ENCODE assay signal across 10 cellular contexts in the genomic region with DNA sequence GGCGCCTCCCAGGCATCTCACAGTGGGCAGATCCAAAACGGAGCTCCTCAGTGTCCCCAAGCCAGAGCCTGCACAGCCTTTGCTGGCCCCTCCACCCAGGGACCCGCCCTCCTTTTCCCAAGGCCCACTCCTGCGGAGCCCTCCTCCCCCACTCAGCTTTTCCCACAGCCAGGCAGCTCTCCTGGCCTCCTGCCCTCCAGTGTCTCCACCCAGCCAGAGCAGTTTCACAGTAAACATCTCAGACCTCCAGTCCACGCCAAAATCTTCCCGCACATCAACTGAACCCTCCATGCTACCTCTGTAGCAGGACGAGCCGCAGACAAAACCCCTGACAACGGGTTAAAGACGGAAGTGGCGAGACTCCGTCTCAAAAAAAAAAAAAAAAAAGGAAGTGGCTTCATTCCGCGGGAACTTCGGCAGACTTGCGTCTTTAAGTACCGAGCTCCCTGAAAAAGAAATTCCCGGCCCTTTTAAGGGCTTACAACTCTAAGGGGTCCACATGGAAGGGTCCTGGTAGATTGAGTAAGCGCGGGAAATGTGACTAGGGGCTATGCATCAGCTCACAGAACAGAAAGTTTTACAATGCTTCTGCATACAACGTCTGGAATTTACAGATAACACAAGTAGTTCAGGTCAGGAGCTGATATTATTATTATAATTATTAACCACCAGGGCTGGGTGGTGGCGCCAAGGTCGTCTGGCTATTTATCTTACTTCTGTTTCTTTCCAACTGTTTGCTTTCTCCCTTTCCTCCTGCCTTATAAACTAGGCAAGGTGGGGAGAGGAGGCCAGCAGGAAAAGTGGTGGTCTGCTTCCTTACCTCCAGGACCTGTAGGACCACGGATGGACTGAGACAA. TPM values are rescaled to one million over a fixed set of nuclear protein-coding genes. Genes with fewer than 3 reads are reported as not detected.
DNase-seq lines count a peak whose midpoint lies in the region; ATAC-seq and TF ChIP-seq lines count a peak whose summit lies in the region.
"Had no signal": no experiment of that assay in that cellular context is flagged by ENCODE, and none has a peak within 500 bp of the region (broad histone marks: within the 10 kb centered on the region; RNA-seq: fewer than 3 reads in every experiment).

No MANE protein-coding gene starts in this region.

- H3K27me3 ChIP-seq in Karpas-422 (ENCODE audit: low read length) = no peaks in the 10 kb centered on the region
- no peaks in the 10 kb centered on the region for H3K27me3 ChIP-seq in liver (ENCODE audit: control insufficient read depth in 4 of 4, insufficient read depth in 4 of 4, low read length in 3 of 4)

- CTCF ChIA-PET in activated naive CD4-positive, alpha-beta T cell treated with anti-CD3 and anti-CD28 coated beads, Interleukin-2, amount 10 ng/mL, durations not matched to agents 7 days and 5 days (lab: Charles Lee) = interaction anchor here (0.8 to 2.5 kb wide), 5 partner anchors 32 to 109 kb away, joined by 3 to 12 read pairs (median 6); no protein-coding TSS in a partner anchor

- peak overlapping the region; percentile 80 for H3K4me3 Mint-ChIP-seq in activated naive CD4-positive, alpha-beta T cell treated with anti-CD3 and anti-CD28 coated beads, Interleukin-2, amount 10 ng/mL, durations not matched to agents 7 days and 5 days

- H3K27ac ChIP-seq in Karpas-422 (ENCODE audit: low read length) (peak overlapping the region; percentile 88), liver (ENCODE audit: low read depth in 1 of 2, low read length in 2 of 2) (peak overlapping the region in 1 of 2 donors; percentile 19)

- peak overlapping the region; percentile 79 for H3K4me3 ChIP-seq in Karpas-422 (ENCODE audit: low read length)
- peak overlapping the region in 1 of 3 donors; percentile 14 for H3K4me3 ChIP-seq in liver (ENCODE audit: low read depth in 1 of 3, low read length in 3 of 3)

- no peaks in the 10 kb centered on the region for H3K9me3 Mint-ChIP-seq in activated naive CD4-positive, alpha-beta T cell treated with anti-CD3 and anti-CD28 coated beads, Interleukin-2, amount 10 ng/mL, durations not matched to agents 7 days and 5 days

- peak overlapping the region; percentile 93 for H3K27ac Mint-ChIP-seq in activated naive CD4-positive, alpha-beta T cell treated with anti-CD3 and anti-CD28 coated beads, Interleukin-2, amount 10 ng/mL, durations not matched to agents 7 days and 5 days

- H3K36me3 Mint-ChIP-seq in activated naive CD4-positive, alpha-beta T cell treated with anti-CD3 and anti-CD28 coated beads, Interleukin-2, amount 10 ng/mL, durations not matched to agents 7 days and 5 days = peaks cover 2% of the 10 kb centered on the region

- H3K9me3 ChIP-seq in Karpas-422 (ENCODE audit: low read length) = no peaks in the 10 kb centered on the region
- H3K9me3 ChIP-seq in liver (ENCODE audit: control insufficient read depth in 4 of 4, low read length in 3 of 4) = peaks cover 0 to 1% (median 0%) of the 10 kb centered on the region in 4 donors

- H4K20me1 ChIP-seq in Karpas-422 (ENCODE audit: insufficient read depth, low read depth, low read length) = no peaks in the 10 kb centered on the region

- ATAC-seq in HG02884 (IDR thresholded peaks at IDR 0.05; ENCODE audit: unreplicated experiment) = no peak
- no peak for ATAC-seq in GM18868 (IDR thresholded peaks at IDR 0.05; ENCODE audit: unreplicated experiment)

- H2AFZ ChIP-seq in Karpas-422 (ENCODE audit: low read length) = no peak overlapping the region; the same call in 1 of the 2 replicates

- H3K36me3 ChIP-seq in Karpas-422 (ENCODE audit: insufficient read depth, low read length) (no peaks in the 10 kb centered on the region), liver (ENCODE audit: control insufficient read depth in 4 of 4, insufficient read depth in 3 of 4, low read depth in 1 of 4, low read length in 3 of 4) (no peaks in the 10 kb centered on the region)

- H3K4me1 Mint-ChIP-seq in activated naive CD4-positive, alpha-beta T cell treated with anti-CD3 and anti-CD28 coated beads, Interleukin-2, amount 10 ng/mL, durations not matched to agents 7 days and 5 days = peaks cover 37% of the 10 kb centered on the region

- no peak for TF ChIP-seq RAD21 in liver (IDR thresholded peaks at IDR 0.05)

- H3K4me1 ChIP-seq in Karpas-422 (ENCODE audit: low read length) (peaks cover 40% of the 10 kb centered on the region), liver (ENCODE audit: control insufficient read depth in 4 of 4, insufficient read depth in 4 of 4, low read length in 3 of 4) (peaks cover 6 to 28% (median 17%) of the 10 kb centered on the region in 4 donors)

- H3K9ac ChIP-seq in Karpas-422 (ENCODE audit: low read length) (peak overlapping the region; percentile 97), liver (ENCODE audit: low read depth in 1 of 2, low read length in 2 of 2) (peak overlapping the region in 1 of 2 donors; percentile 37)

- DNase-seq in CD1c-positive myeloid dendritic cell (ENCODE audit: extremely low spot score) = peak; percentile 72
- DNase-seq in Karpas-422 = peak; percentile 93
- DNase-seq in activated naive CD4-positive, alpha-beta T cell treated with anti-CD3 and anti-CD28 coated beads, Interleukin-2, amount 10 ng/mL, durations not matched to agents 7 days and 5 days = peak; percentile 62
- DNase-seq in activated CD4-positive, CD25-positive, alpha-beta regulatory T cell treated with anti-CD3 and anti-CD28 coated beads, Interleukin-2, amount 50 U/mL, for 72 hours = no peak
- no peak for DNase-seq in LoVo (ENCODE audit: low spot score)

- H3K79me2 ChIP-seq in Karpas-422 (ENCODE audit: low read length) = peaks cover 38% of the 10 kb centered on the region

- no peak for TF ChIP-seq CTCF in liver (IDR thresholded peaks at IDR 0.05; ENCODE audit: low read depth, low read length, missing input control)

- no peaks in the 10 kb centered on the region for H3K9me2 ChIP-seq in Karpas-422 (replicated peaks; ENCODE audit: insufficient read depth, low read length)

- H3K4me2 ChIP-seq in Karpas-422 (ENCODE audit: low read depth, low read length, poor library complexity, severe bottlenecking) = peak overlapping the region; percentile 68

- H3K27me3 Mint-ChIP-seq in activated naive CD4-positive, alpha-beta T cell treated with anti-CD3 and anti-CD28 coated beads, Interleukin-2, amount 10 ng/mL, durations not matched to agents 7 days and 5 days = peaks cover 12% of the 10 kb centered on the region

- 29% methylated on average over 24 of the region's 24 CpGs for WGBS in liver

TF ChIP-seq in liver, 16 proteins besides CTCF, POLR2A, EP300 and RAD21:
- TF ChIP-seq GABPA (IDR thresholded peaks at IDR 0.05 in 1 of 2, conservative IDR thresholded peaks at IDR 0.05 in 1 of 2) (peak; percentile 16 to 22), FOXA1 (IDR thresholded peaks at IDR 0.05) (no peak)

RNA-seq across cellular contexts. Expression of a gene that starts 11.4 kb away (rescaled TPM):
- total RNA-seq in Karpas-422 (2014; rRNA removed; shearing (Covaris generic); ENCODE audit: low replicate concordance) = not detected in 2 replicates
- not detected for total RNA-seq in liver
- polyA plus RNA-seq in liver = under 1 TPM in 1 of 2 donors, not detected in 1; 0.05 TPM
- total RNA-seq: glomerular endothelial cell had no signal

RNA-seq across cellular contexts. Expression of a gene that starts 13.0 kb away (rescaled TPM):
- total RNA-seq in Karpas-422 (2014; rRNA removed; shearing (Covaris generic); ENCODE audit: low replicate concordance) = 114 and 237 TPM in 2 replicates
- total RNA-seq in liver = 10 to 100 TPM; 25.0 to 38.8 TPM
- polyA plus RNA-seq in liver = 10 to 100 TPM; 62.6 to 71.1 TPM

RNA-seq across cellular contexts. Expression of a gene that starts 40.7 kb away (rescaled TPM):
- total RNA-seq in Karpas-422 (2014; rRNA removed; shearing (Covaris generic); ENCODE audit: low replicate concordance) = 28.9 and 58.1 TPM in 2 replicates
- total RNA-seq in liver = 10 to 100 TPM; 19.9 to 31.8 TPM
- 10 to 100 TPM; 23.2 to 29.7 TPM for polyA plus RNA-seq in liver

RNA-seq across cellular contexts. Expression of a gene that starts 42.3 kb away (rescaled TPM):
- total RNA-seq in Karpas-422 (2014; rRNA removed; shearing (Covaris generic); ENCODE audit: low replicate concordance) = not detected in 2 replicates
- total RNA-seq in liver = under 1 TPM in 1 of 2 donors, not detected in 1; 0.17 TPM
- polyA plus RNA-seq in liver = under 1 TPM in 1 of 2 donors, not detected in 1; 0.09 TPM
- total RNA-seq: glomerular endothelial cell had no signal

RNA-seq across cellular contexts. Expression of a gene that starts 44.3 kb away (rescaled TPM):
- total RNA-seq in Karpas-422 (2014; rRNA removed; shearing (Covaris generic); ENCODE audit: low replicate concordance) = not detected in 2 replicates
- total RNA-seq in liver = not detected
- not detected for polyA plus RNA-seq in liver
- total RNA-seq: glomerular endothelial cell, H1 had no signal
- polyA plus RNA-seq: H1 had no signal

Comparison
In these comparisons a context has a peak if more than half of its experiments do, and no peak if none do; other contexts are left out.
1. DNase-seq: peak in CD1c-positive myeloid dendritic cell (single experiment), Karpas-422 (single experiment) and activated naive CD4-positive, alpha-beta T cell treated with anti-CD3 and anti-CD28 coated beads, Interleukin-2, amount 10 ng/mL, durations not matched to agents 7 days and 5 days (single experiment); none in activated CD4-positive, CD25-positive, alpha-beta regulatory T cell treated with anti-CD3 and anti-CD28 coated beads, Interleukin-2, amount 50 U/mL, for 72 hours (single experiment) and LoVo (single experiment).